Comparison of ENCODE assay signal across 17 cellular contexts in genomic region chr11:111423250-111423615, GRCh38. TPM values are rescaled to one million over a fixed set of nuclear protein-coding genes. Genes with fewer than 3 reads are reported as not detected.
A peak's percentile ranks its signal among the peaks of the same experiment; 100 is the strongest.
DNase-seq lines count a peak whose midpoint lies in the region; ATAC-seq and TF ChIP-seq lines count a peak whose summit lies in the region.
"Had no signal": no experiment of that assay in that cellular context is flagged by ENCODE, and none has a peak within 500 bp of the region (broad histone marks: within the 10 kb centered on the region; RNA-seq: fewer than 3 reads in every experiment).

No MANE protein-coding gene starts in this region.

- peak overlapping the region; percentile 38 for H3K27ac Mint-ChIP-seq in Caco-2 (ENCODE audit: unreplicated experiment)
- H3K27ac Mint-ChIP-seq in activated T-helper 17 cell treated with anti-CD3 and anti-CD28 coated beads, Interleukin-2, amount 50 U/mL, for 72 hours, result peak overlapping the region; percentile 43
- H3K27ac Mint-ChIP-seq: T-helper 17 cell had no signal

- ATAC-seq in GM19455 (IDR thresholded peaks at IDR 0.05; ENCODE audit: unreplicated experiment) (peak; percentile 4), HG03066 (IDR thresholded peaks at IDR 0.05; ENCODE audit: low read depth, unreplicated experiment) (peak; percentile 7), HG03196 (IDR thresholded peaks at IDR 0.05; ENCODE audit: unreplicated experiment) (no peak)
- ATAC-seq in activated T-helper 17 cell treated with anti-CD3 and anti-CD28 coated beads, Interleukin-2, amount 50 U/mL, for 72 hours (replicated peaks), result peak; percentile 9

- peaks cover 11% of the 10 kb centered on the region for H3K4me1 ChIP-seq in Caco-2
- H3K4me1 ChIP-seq in uterus, result peaks cover 0 to 8% of the 10 kb centered on the region in 2 donors
- H3K4me1 ChIP-seq in sigmoid colon, result peaks cover 0 to 39% (median 32%) of the 10 kb centered on the region in 4 donors
- H3K4me1 ChIP-seq: BE2C had no signal

- no peaks in the 10 kb centered on the region for H3K9me3 ChIP-seq in Caco-2
- no peaks in the 10 kb centered on the region for H3K9me3 ChIP-seq in uterus
- no peaks in the 10 kb centered on the region for H3K9me3 ChIP-seq in sigmoid colon
- H3K9me3 ChIP-seq: BE2C, vagina had no signal

- no peaks in the 10 kb centered on the region for H3K9me3 Mint-ChIP-seq in Caco-2 (ENCODE audit: unreplicated experiment)
- H3K9me3 Mint-ChIP-seq in activated T-helper 17 cell treated with anti-CD3 and anti-CD28 coated beads, Interleukin-2, amount 50 U/mL, for 72 hours, result no peaks in the 10 kb centered on the region
- H3K9me3 Mint-ChIP-seq: nephron had no signal

- WGBS in sigmoid colon, 2 donors, result 39 to 72% methylated on average over 1 of the region's 1 CpG

- no peak overlapping the region for H3K4me3 ChIP-seq in Caco-2 (ENCODE audit: low read depth, low read length)
- H3K4me3 ChIP-seq in uterus, result no peak overlapping the region
- H3K4me3 ChIP-seq in sigmoid colon, result no peak overlapping the region
- H3K4me3 ChIP-seq: dorsolateral prefrontal cortex, vagina had no signal

- no TSS peak for BruUV-seq in Caco-2 (replicated peaks; lab: Mats Ljungman, UMichigan)

- TF ChIP-seq POLR2A in uterus (IDR thresholded peaks at IDR 0.05), result no peak
- no peak for TF ChIP-seq POLR2A in sigmoid colon (IDR thresholded peaks at IDR 0.05)

- intact Hi-C loops in Caco-2 (cut with micrococcal nuclease; ENCODE audit: unreplicated experiment) (loop anchor here (1.0 to 10.0 kb wide), 8 partner anchors 23 to 708 kb away; partner anchors contain the start of gene ARHGAP20), uterus (cut with DNase I; ENCODE audit: low total_unique reads) (no loop called here), sigmoid colon (cut with DNase I) (loop anchor here (2.0 kb wide), 1 partner anchor 140 kb away; no protein-coding TSS in a partner anchor)

- H3K36me3 ChIP-seq in Caco-2 (ENCODE audit: control insufficient read depth, insufficient read depth, low read length) (no peaks in the 10 kb centered on the region), uterus (no peaks in the 10 kb centered on the region), sigmoid colon (no peaks in the 10 kb centered on the region)
- H3K36me3 ChIP-seq: BE2C, vagina had no signal

- CTCF ChIA-PET in Caco-2 (lab: Charles Lee), result interaction anchor here (0.6 to 4.7 kb wide), 22 partner anchors 9 to 988 kb away, joined by 3 to 99 read pairs (median 5); partner anchors contain the start of gene POU2AF3

- no peaks in the 10 kb centered on the region for H3K36me3 Mint-ChIP-seq in Caco-2 (ENCODE audit: insufficient read depth, unreplicated experiment)
- H3K36me3 Mint-ChIP-seq in activated T-helper 17 cell treated with anti-CD3 and anti-CD28 coated beads, Interleukin-2, amount 50 U/mL, for 72 hours (ENCODE audit: low read depth), result no peaks in the 10 kb centered on the region

- no peaks in the 10 kb centered on the region for H3K27me3 Mint-ChIP-seq in Caco-2 (ENCODE audit: insufficient read depth, unreplicated experiment)
- peaks cover 3% of the 10 kb centered on the region for H3K27me3 Mint-ChIP-seq in activated T-helper 17 cell treated with anti-CD3 and anti-CD28 coated beads, Interleukin-2, amount 50 U/mL, for 72 hours

- H3K4me3 Mint-ChIP-seq in Caco-2 (ENCODE audit: unreplicated experiment), result no peak overlapping the region
- H3K4me3 Mint-ChIP-seq in activated T-helper 17 cell treated with anti-CD3 and anti-CD28 coated beads, Interleukin-2, amount 50 U/mL, for 72 hours, result no peak overlapping the region
- H3K4me3 Mint-ChIP-seq: nephron, T-helper 17 cell had no signal

- TF ChIP-seq EP300 in sigmoid colon (IDR thresholded peaks at IDR 0.05), result no peak

- DNase-seq in Caco-2 (no peak), uterus (no peak), sigmoid colon (no peak), ureter (ENCODE audit: low spot score) (no peak)

- H3K4me1 Mint-ChIP-seq in Caco-2 (ENCODE audit: low read depth, unreplicated experiment), result peaks cover 10% of the 10 kb centered on the region
- H3K4me1 Mint-ChIP-seq in activated T-helper 17 cell treated with anti-CD3 and anti-CD28 coated beads, Interleukin-2, amount 50 U/mL, for 72 hours, result peaks cover 3% of the 10 kb centered on the region

- POLR2A ChIA-PET in Caco-2 (lab: Charles Lee), result interaction anchor here (0.6 to 1.0 kb wide), 2 partner anchors 63 to 191 kb away, joined by 3 to 4 read pairs; no protein-coding TSS in a partner anchor

- H3K27ac ChIP-seq in uterus (no peak overlapping the region), sigmoid colon (peak overlapping the region in 1 of 4 donors; percentile 15)
- H3K27ac ChIP-seq: dorsolateral prefrontal cortex, vagina had no signal

- TF ChIP-seq CTCF in Caco-2 (IDR thresholded peaks at IDR 0.05; ENCODE audit: insufficient read depth in 1 of 2, low read depth in 1 of 2, low read length in 1 of 2, severe bottlenecking in 1 of 2, unreplicated experiment in 1 of 2) (no peak), uterus (IDR thresholded peaks at IDR 0.05) (no peak), sigmoid colon (IDR thresholded peaks at IDR 0.05) (no peak)

- no peaks in the 10 kb centered on the region for H3K27me3 ChIP-seq in Caco-2 (replicated peaks; ENCODE audit: control insufficient read depth, insufficient read depth, low read length)
- H3K27me3 ChIP-seq in uterus, result no peaks in the 10 kb centered on the region
- H3K27me3 ChIP-seq in sigmoid colon, result no peaks in the 10 kb centered on the region
- H3K27me3 ChIP-seq: dorsolateral prefrontal cortex, vagina had no signal

RNA-seq across cellular contexts. Expression of gene POU2AF1, which starts 44.2 kb away (rescaled TPM):
- total RNA-seq in Caco-2 (2022), result 1.1 and 2.7 TPM in 2 replicates
- total RNA-seq in activated T-helper 17 cell treated with anti-CD3 and anti-CD28 coated beads, Interleukin-2, amount 50 U/mL, for 72 hours, result 10 to 100 TPM in 1 of 2 donors, 1 to 10 TPM in 1; 6.4 to 36.6 TPM
- total RNA-seq in uterus, result 1 to 10 TPM in 2 of 4 donors, under 1 TPM in 1, not detected in 1; under 0.01 to 2.9 (median 2.6) TPM
- total RNA-seq in sigmoid colon, result under 1 TPM in 1 of 4 donors, not detected in 3; 0.16 TPM
- polyA plus RNA-seq in sigmoid colon, result 10 to 100 TPM in 1 of 3 donors, 1 to 10 TPM in 1, under 1 TPM in 1; 0.92 to 27.0 (median 1.2) TPM
- 21.7 TPM for total RNA-seq in ureter
- total RNA-seq: Daoy, HT1080, NCI-H460, renal cortical epithelial cell, vagina had no signal
